ENCODE assay signal across 12 cellular contexts in genomic region chr1:10904396-10905358, GRCh38.
DNase-seq lines count a peak whose midpoint lies in the region; ATAC-seq and TF ChIP-seq lines count a peak whose summit lies in the region.
"Had no signal": no experiment of that assay in that cellular context is flagged by ENCODE, and none has a peak within 500 bp of the region (broad histone marks: within the 10 kb centered on the region; RNA-seq: fewer than 3 reads in every experiment).

No MANE protein-coding gene starts in this region.

- TF ChIP-seq CTCF in CD4-positive, alpha-beta T cell (IDR thresholded peaks at IDR 0.05), result no peak
- no peak for TF ChIP-seq CTCF in NB4 (IDR thresholded peaks at IDR 0.05; ENCODE audit: low read depth, low read length)

- no peak overlapping the region for H4K8ac ChIP-seq in mesenchymal stem cell (ENCODE audit: low read length)

- no peak overlapping the region for H2AK5ac ChIP-seq in mesenchymal stem cell (ENCODE audit: low read length, severe bottlenecking)

- no peak overlapping the region for H3K14ac ChIP-seq in mesenchymal stem cell (ENCODE audit: low read length in 2 of 2)

- WGBS in mesenchymal stem cell, result 80% methylated on average over 20 of the region's 23 CpGs

- H3K4me1 ChIP-seq in mesenchymal stem cell (ENCODE audit: control insufficient read depth, insufficient read depth, low read depth, low read length), result peaks cover 7% of the 10 kb centered on the region

- no peak overlapping the region for H2BK12ac ChIP-seq in mesenchymal stem cell (ENCODE audit: low read length in 2 of 2)

- TF ChIP-seq POLR2A in NB4 (IDR thresholded peaks at IDR 0.05; ENCODE audit: extremely low read depth, insufficient read length), result no peak

- H3K18ac ChIP-seq in mesenchymal stem cell (ENCODE audit: low read depth in 1 of 2, low read length in 2 of 2), result no peak overlapping the region

- H4K91ac ChIP-seq in mesenchymal stem cell (ENCODE audit: low read length), result no peak overlapping the region

- H3K27me3 Mint-ChIP-seq in CD4-positive, alpha-beta T cell, result peaks cover 5% of the 10 kb centered on the region
- H3K27me3 Mint-ChIP-seq in activated naive CD8-positive, alpha-beta T cell, result no peaks in the 10 kb centered on the region

- H3K27ac Mint-ChIP-seq in CD4-positive, alpha-beta T cell, result peak overlapping the region; percentile 71
- peak overlapping the region; percentile 79 for H3K27ac Mint-ChIP-seq in activated naive CD8-positive, alpha-beta T cell

- DNase-seq in CD4-positive, alpha-beta T cell, result peak in 9 of 10 experiments; percentile 14 to 52 (median 26)
- peak; percentile 94 for DNase-seq in NB4 (ENCODE audit: low read depth)
- DNase-seq in mesenchymal stem cell, result peak; percentile 33
- DNase-seq in NCI-H2081 (lab: John Stamatoyannopoulos, UW), result no peak
- DNase-seq in nucleus accumbens (lab: John Stamatoyannopoulos, UW), result no peak
- DNase-seq: activated CD4-positive, CD25-positive, alpha-beta regulatory T cell treated with anti-CD3 and anti-CD28 coated beads, Interleukin-2, amount 50 U/mL, for 72 hours; DMS 273 treated with DMSO at 0.1 percent for 48 hours; NCI-H2107; SHP77 treated with DMSO at 0.1 percent for 48 hours had no signal

- H3K79me1 ChIP-seq in mesenchymal stem cell (replicated peaks; ENCODE audit: low read length, poor library complexity, severe bottlenecking), result no peaks in the 10 kb centered on the region

- peaks cover 34% of the 10 kb centered on the region for H3K4me1 Mint-ChIP-seq in CD4-positive, alpha-beta T cell (ENCODE audit: low read depth)
- peaks cover 37% of the 10 kb centered on the region for H3K4me1 Mint-ChIP-seq in activated naive CD8-positive, alpha-beta T cell (ENCODE audit: low read depth)

- no peak overlapping the region for H3K4ac ChIP-seq in mesenchymal stem cell (ENCODE audit: low read depth in 1 of 2, low read length in 2 of 2)

- intact Hi-C loops in CD4-positive, alpha-beta T cell (cut with DNase I, micrococcal nuclease), result no loop called here

- H3K23ac ChIP-seq in mesenchymal stem cell (ENCODE audit: low read length in 2 of 2), result no peak overlapping the region

- ATAC-seq in CD4-positive, alpha-beta T cell (ENCODE audit: poor library complexity), result peak; percentile 73
- ATAC-seq in GM19467 (IDR thresholded peaks at IDR 0.05; ENCODE audit: unreplicated experiment) (no peak), GM21360 (IDR thresholded peaks at IDR 0.05; ENCODE audit: unreplicated experiment) (no peak)

- no peak overlapping the region for H3K4me2 ChIP-seq in mesenchymal stem cell (ENCODE audit: low read length, poor library complexity, severe bottlenecking)

- no peaks in the 10 kb centered on the region for H3K9me3 Mint-ChIP-seq in CD4-positive, alpha-beta T cell
- no peaks in the 10 kb centered on the region for H3K9me3 Mint-ChIP-seq in activated naive CD8-positive, alpha-beta T cell (ENCODE audit: low read depth)

- H3K4me3 Mint-ChIP-seq in CD4-positive, alpha-beta T cell, result peak overlapping the region; percentile 39
- H3K4me3 Mint-ChIP-seq in activated naive CD8-positive, alpha-beta T cell, result peak overlapping the region; percentile 67

- H3K4me3 ChIP-seq in NB4 (ENCODE audit: low read depth, low read length) (no peak overlapping the region), mesenchymal stem cell (ENCODE audit: insufficient read depth in 1 of 2, low read depth in 1 of 2, low read length in 2 of 2) (no peak overlapping the region)

- no peaks in the 10 kb centered on the region for H3K9me3 ChIP-seq in CD4-positive, alpha-beta T cell (ENCODE audit: control insufficient read depth, low read length)
- no peaks in the 10 kb centered on the region for H3K9me3 ChIP-seq in mesenchymal stem cell (ENCODE audit: control insufficient read depth, low read length)

- no peak overlapping the region for H2BK15ac ChIP-seq in mesenchymal stem cell (ENCODE audit: low read depth, poor library complexity, severe bottlenecking)

- H3K27me3 ChIP-seq in CD4-positive, alpha-beta T cell (ENCODE audit: control insufficient read depth, insufficient read depth, low read length), result no peaks in the 10 kb centered on the region
- H3K27me3 ChIP-seq in mesenchymal stem cell (ENCODE audit: control insufficient read depth in 1 of 2, insufficient read depth in 1 of 2, low read length in 2 of 2), result peaks cover 27 to 37% of the 10 kb centered on the region in 2 experiments

- no peaks in the 10 kb centered on the region for H3K36me3 ChIP-seq in mesenchymal stem cell (ENCODE audit: control insufficient read depth in 1 of 2, insufficient read depth in 2 of 2, low read depth in 1 of 2, low read length in 2 of 2)

- CTCF ChIA-PET in CD4-positive, alpha-beta T cell (lab: Charles Lee), result no interaction called here

- H2AFZ ChIP-seq in mesenchymal stem cell (ENCODE audit: low read depth, low read length), result no peak overlapping the region

- POLR2A ChIA-PET in CD4-positive, alpha-beta T cell (lab: Charles Lee), result interaction anchor here (1.2 kb wide), 1 partner anchor 408 kb away, joined by 4 read pairs; no protein-coding TSS in a partner anchor

- H2BK5ac ChIP-seq in mesenchymal stem cell (ENCODE audit: low read depth, low read length, poor library complexity, severe bottlenecking), result no peak overlapping the region

- no peaks in the 10 kb centered on the region for H3K36me3 Mint-ChIP-seq in CD4-positive, alpha-beta T cell (ENCODE audit: low read depth)
- no peaks in the 10 kb centered on the region for H3K36me3 Mint-ChIP-seq in activated naive CD8-positive, alpha-beta T cell

- H3K9ac ChIP-seq in mesenchymal stem cell (ENCODE audit: low read length), result no peak overlapping the region

- H2BK120ac ChIP-seq in mesenchymal stem cell (ENCODE audit: low read depth, low read length), result no peak overlapping the region

- no peak overlapping the region for H3K27ac ChIP-seq in CD4-positive, alpha-beta T cell (ENCODE audit: low read depth, low read length)
- no peak overlapping the region for H3K27ac ChIP-seq in mesenchymal stem cell (ENCODE audit: low read length, poor library complexity, severe bottlenecking)

Comparison
In these comparisons a context has a peak if more than half of its experiments do, and no peak if none do; other contexts are left out.
1. DNase-seq: peak in CD4-positive, alpha-beta T cell (9 of 10), NB4 (single experiment) and mesenchymal stem cell (single experiment); none in NCI-H2081 (0 of 2) and nucleus accumbens (0 of 56).